1 cellular context compared by ENCODE assay signal in the genomic region with DNA sequence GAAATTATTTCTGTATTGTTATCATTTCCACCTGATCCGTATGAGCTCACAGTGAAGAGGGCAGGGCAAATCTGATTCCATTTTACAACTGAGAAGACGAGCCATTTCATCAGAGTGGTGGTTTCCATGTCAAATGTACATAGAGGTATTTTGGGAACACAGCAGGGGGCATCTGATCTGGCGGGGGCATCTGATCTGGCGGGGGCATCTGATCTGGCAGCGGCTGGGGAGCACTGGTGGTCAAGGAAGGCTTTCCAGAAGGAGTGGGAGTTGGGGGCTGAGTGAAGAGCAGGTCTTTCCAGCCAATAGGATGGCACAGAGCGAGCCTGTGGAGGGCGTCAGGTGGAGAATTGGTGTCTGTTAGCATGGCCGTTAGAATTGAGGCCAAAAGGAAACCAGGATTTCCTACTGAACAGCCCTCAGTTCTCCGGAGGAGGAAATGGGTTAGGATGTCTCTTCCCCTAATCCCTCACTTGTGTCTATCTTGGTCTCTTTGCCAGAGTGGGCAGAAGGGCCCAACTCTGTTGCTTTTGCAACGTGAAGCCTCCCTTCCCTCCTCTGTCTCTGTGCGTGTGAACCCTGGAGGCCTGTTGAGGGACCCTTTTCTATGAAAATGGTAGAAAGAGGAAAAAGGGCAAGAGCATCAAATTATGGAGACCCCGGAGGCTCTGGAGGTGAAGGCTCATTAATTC.
TF ChIP-seq lines count a peak whose summit lies in the region.

No MANE protein-coding gene starts in this region.

TF ChIP-seq in K562, 482 proteins besides CTCF, POLR2A, EP300 and RAD21 (continued from another document and continues in another):
- TF ChIP-seq, protein P1, sequence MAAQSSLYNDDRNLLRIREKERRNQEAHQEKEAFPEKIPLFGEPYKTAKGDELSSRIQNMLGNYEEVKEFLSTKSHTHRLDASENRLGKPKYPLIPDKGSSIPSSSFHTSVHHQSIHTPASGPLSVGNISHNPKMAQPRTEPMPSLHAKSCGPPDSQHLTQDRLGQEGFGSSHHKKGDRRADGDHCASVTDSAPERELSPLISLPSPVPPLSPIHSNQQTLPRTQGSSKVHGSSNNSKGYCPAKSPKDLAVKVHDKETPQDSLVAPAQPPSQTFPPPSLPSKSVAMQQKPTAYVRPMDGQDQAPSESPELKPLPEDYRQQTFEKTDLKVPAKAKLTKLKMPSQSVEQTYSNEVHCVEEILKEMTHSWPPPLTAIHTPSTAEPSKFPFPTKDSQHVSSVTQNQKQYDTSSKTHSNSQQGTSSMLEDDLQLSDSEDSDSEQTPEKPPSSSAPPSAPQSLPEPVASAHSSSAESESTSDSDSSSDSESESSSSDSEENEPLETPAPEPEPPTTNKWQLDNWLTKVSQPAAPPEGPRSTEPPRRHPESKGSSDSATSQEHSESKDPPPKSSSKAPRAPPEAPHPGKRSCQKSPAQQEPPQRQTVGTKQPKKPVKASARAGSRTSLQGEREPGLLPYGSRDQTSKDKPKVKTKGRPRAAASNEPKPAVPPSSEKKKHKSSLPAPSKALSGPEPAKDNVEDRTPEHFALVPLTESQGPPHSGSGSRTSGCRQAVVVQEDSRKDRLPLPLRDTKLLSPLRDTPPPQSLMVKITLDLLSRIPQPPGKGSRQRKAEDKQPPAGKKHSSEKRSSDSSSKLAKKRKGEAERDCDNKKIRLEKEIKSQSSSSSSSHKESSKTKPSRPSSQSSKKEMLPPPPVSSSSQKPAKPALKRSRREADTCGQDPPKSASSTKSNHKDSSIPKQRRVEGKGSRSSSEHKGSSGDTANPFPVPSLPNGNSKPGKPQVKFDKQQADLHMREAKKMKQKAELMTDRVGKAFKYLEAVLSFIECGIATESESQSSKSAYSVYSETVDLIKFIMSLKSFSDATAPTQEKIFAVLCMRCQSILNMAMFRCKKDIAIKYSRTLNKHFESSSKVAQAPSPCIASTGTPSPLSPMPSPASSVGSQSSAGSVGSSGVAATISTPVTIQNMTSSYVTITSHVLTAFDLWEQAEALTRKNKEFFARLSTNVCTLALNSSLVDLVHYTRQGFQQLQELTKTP (IDR thresholded peaks at IDR 0.05; ENCODE audit: low read depth in 1 of 2, partially characterized antibody in 2 of 2), result peak in 1 of 2 experiments; percentile 19
- TF ChIP-seq CBX2 (IDR thresholded peaks at IDR 0.05; ENCODE audit: insufficient read depth, low read length, poor library complexity, severe bottlenecking) (no peak), POLR2G (IDR thresholded peaks at IDR 0.05; ENCODE audit: low read depth, low read length) (peak; percentile 31), NELFE (IDR thresholded peaks at IDR 0.05; ENCODE audit: insufficient read depth, insufficient read length) (no peak), NUFIP1 (IDR thresholded peaks at IDR 0.05; ENCODE audit: partially characterized antibody) (no peak), ZFPM2 (CRISPR knock-in tag; IDR thresholded peaks at IDR 0.05) (no peak), ZNF3 (CRISPR knock-in tag; IDR thresholded peaks at IDR 0.05) (no peak), NFRKB (IDR thresholded peaks at IDR 0.05; ENCODE audit: low read depth) (peak; percentile 96; the same call in 1 of the 2 replicates), DPF2 (IDR thresholded peaks at IDR 0.05) (no peak), SNRNP70 (optimal IDR thresholded peaks at IDR 0.05; ENCODE audit: low read depth, low read length) (no peak), TSC22D4 (tag; IDR thresholded peaks at IDR 0.05) (no peak), HNRNPUL1 (IDR thresholded peaks at IDR 0.05; ENCODE audit: low read length) (no peak), MED1 (CRISPR knock-in tag; IDR thresholded peaks at IDR 0.05; ENCODE audit: borderline replicate concordance) (no peak), ZNF79 (CRISPR knock-in tag; IDR thresholded peaks at IDR 0.05; ENCODE audit: low read depth) (peak; percentile 82), MEF2D (tag; conservative IDR thresholded peaks at IDR 0.05; ENCODE audit: low read depth) (peak; percentile 88), ZNF551 (CRISPR knock-in tag; IDR thresholded peaks at IDR 0.05) (no peak; the same call in 1 of the 2 replicates), E2F3 (CRISPR knock-in tag; IDR thresholded peaks at IDR 0.05) (peak; percentile 88), NFYB (IDR thresholded peaks at IDR 0.05; ENCODE audit: extremely low read depth, insufficient read length) (no peak), PHB (CRISPR knock-in tag; IDR thresholded peaks at IDR 0.05) (0 out of 2 replicates have a peak, but pooled peaks have one; percentile 86), POLR2H (tag; IDR thresholded peaks at IDR 0.05; ENCODE audit: low read depth) (no peak; the same call in 1 of the 2 replicates), HDAC2 (IDR thresholded peaks at IDR 0.05) (no peak), RFX7 (CRISPR knock-in tag; IDR thresholded peaks at IDR 0.05) (peak; percentile 44; the same call in 1 of the 2 replicates), C11orf30 (IDR thresholded peaks at IDR 0.05; ENCODE audit: low read depth) (no peak), CTBP1 (IDR thresholded peaks at IDR 0.05; ENCODE audit: borderline replicate concordance) (no peak), FOXA3 (CRISPR knock-in tag; conservative IDR thresholded peaks at IDR 0.05 in 1 of 2, IDR thresholded peaks at IDR 0.05 in 1 of 2) (peak; percentile 38 to 53; a peak in 1 of 4 replicates), SMAD1 (IDR thresholded peaks at IDR 0.05; ENCODE audit: low read depth, low read length, partially characterized antibody) (no peak), GTF2E2 (tag; IDR thresholded peaks at IDR 0.05) (no peak), GABPA (tag; conservative IDR thresholded peaks at IDR 0.05; ENCODE audit: low read depth) (no peak), ETV1 (tag; conservative IDR thresholded peaks at IDR 0.05; ENCODE audit: low read depth) (peak; percentile 55), RB1 (IDR thresholded peaks at IDR 0.05; ENCODE audit: low read depth) (no peak), SAP30 (IDR thresholded peaks at IDR 0.05; ENCODE audit: borderline replicate concordance, insufficient read depth, low read depth, low read length, poor library complexity, severe bottlenecking) (no peak), SIN3B (IDR thresholded peaks at IDR 0.05; ENCODE audit: low read depth) (no peak)
- TF ChIP-seq, protein P2, sequence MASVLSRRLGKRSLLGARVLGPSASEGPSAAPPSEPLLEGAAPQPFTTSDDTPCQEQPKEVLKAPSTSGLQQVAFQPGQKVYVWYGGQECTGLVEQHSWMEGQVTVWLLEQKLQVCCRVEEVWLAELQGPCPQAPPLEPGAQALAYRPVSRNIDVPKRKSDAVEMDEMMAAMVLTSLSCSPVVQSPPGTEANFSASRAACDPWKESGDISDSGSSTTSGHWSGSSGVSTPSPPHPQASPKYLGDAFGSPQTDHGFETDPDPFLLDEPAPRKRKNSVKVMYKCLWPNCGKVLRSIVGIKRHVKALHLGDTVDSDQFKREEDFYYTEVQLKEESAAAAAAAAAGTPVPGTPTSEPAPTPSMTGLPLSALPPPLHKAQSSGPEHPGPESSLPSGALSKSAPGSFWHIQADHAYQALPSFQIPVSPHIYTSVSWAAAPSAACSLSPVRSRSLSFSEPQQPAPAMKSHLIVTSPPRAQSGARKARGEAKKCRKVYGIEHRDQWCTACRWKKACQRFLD (CRISPR knock-in tag; IDR thresholded peaks at IDR 0.05), result peak; percentile 96
- TF ChIP-seq, protein P3, sequence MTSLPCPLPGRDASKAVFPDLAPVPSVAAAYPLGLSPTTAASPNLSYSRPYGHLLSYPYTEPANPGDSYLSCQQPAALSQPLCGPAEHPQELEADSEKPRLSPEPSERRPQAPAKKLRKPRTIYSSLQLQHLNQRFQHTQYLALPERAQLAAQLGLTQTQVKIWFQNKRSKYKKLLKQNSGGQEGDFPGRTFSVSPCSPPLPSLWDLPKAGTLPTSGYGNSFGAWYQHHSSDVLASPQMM (CRISPR knock-in tag; IDR thresholded peaks at IDR 0.05), result no peak
- TF ChIP-seq, protein P4, sequence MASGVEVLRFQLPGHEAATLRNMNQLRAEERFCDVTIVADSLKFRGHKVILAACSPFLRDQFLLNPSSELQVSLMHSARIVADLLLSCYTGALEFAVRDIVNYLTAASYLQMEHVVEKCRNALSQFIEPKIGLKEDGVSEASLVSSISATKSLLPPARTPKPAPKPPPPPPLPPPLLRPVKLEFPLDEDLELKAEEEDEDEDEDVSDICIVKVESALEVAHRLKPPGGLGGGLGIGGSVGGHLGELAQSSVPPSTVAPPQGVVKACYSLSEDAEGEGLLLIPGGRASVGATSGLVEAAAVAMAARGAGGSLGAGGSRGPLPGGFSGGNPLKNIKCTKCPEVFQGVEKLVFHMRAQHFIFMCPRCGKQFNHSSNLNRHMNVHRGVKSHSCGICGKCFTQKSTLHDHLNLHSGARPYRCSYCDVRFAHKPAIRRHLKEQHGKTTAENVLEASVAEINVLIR (CRISPR knock-in tag; IDR thresholded peaks at IDR 0.05), result peak; percentile 72; the same call in 1 of the 2 replicates
- TF ChIP-seq, protein P5, sequence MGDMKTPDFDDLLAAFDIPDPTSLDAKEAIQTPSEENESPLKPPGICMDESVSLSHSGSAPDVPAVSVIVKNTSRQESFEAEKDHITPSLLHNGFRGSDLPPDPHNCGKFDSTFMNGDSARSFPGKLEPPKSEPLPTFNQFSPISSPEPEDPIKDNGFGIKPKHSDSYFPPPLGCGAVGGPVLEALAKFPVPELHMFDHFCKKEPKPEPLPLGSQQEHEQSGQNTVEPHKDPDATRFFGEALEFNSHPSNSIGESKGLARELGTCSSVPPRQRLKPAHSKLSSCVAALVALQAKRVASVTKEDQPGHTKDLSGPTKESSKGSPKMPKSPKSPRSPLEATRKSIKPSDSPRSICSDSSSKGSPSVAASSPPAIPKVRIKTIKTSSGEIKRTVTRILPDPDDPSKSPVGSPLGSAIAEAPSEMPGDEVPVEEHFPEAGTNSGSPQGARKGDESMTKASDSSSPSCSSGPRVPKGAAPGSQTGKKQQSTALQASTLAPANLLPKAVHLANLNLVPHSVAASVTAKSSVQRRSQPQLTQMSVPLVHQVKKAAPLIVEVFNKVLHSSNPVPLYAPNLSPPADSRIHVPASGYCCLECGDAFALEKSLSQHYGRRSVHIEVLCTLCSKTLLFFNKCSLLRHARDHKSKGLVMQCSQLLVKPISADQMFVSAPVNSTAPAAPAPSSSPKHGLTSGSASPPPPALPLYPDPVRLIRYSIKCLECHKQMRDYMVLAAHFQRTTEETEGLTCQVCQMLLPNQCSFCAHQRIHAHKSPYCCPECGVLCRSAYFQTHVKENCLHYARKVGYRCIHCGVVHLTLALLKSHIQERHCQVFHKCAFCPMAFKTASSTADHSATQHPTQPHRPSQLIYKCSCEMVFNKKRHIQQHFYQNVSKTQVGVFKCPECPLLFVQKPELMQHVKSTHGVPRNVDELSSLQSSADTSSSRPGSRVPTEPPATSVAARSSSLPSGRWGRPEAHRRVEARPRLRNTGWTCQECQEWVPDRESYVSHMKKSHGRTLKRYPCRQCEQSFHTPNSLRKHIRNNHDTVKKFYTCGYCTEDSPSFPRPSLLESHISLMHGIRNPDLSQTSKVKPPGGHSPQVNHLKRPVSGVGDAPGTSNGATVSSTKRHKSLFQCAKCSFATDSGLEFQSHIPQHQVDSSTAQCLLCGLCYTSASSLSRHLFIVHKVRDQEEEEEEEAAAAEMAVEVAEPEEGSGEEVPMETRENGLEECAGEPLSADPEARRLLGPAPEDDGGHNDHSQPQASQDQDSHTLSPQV (IDR thresholded peaks at IDR 0.05), result peak; percentile 98
- TF ChIP-seq, protein P6, sequence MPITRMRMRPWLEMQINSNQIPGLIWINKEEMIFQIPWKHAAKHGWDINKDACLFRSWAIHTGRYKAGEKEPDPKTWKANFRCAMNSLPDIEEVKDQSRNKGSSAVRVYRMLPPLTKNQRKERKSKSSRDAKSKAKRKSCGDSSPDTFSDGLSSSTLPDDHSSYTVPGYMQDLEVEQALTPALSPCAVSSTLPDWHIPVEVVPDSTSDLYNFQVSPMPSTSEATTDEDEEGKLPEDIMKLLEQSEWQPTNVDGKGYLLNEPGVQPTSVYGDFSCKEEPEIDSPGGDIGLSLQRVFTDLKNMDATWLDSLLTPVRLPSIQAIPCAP (CRISPR knock-in tag; IDR thresholded peaks at IDR 0.05; ENCODE audit: borderline replicate concordance), result no peak
- TF ChIP-seq, protein P7, sequence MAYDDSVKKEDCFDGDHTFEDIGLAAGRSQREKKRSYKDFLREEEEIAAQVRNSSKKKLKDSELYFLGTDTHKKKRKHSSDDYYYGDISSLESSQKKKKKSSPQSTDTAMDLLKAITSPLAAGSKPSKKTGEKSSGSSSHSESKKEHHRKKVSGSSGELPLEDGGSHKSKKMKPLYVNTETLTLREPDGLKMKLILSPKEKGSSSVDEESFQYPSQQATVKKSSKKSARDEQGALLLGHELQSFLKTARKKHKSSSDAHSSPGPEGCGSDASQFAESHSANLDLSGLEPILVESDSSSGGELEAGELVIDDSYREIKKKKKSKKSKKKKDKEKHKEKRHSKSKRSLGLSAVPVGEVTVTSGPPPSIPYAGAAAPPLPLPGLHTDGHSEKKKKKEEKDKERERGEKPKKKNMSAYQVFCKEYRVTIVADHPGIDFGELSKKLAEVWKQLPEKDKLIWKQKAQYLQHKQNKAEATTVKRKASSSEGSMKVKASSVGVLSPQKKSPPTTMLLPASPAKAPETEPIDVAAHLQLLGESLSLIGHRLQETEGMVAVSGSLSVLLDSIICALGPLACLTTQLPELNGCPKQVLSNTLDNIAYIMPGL (CRISPR knock-in tag; IDR thresholded peaks at IDR 0.05), result no peak
- TF ChIP-seq, protein P8, sequence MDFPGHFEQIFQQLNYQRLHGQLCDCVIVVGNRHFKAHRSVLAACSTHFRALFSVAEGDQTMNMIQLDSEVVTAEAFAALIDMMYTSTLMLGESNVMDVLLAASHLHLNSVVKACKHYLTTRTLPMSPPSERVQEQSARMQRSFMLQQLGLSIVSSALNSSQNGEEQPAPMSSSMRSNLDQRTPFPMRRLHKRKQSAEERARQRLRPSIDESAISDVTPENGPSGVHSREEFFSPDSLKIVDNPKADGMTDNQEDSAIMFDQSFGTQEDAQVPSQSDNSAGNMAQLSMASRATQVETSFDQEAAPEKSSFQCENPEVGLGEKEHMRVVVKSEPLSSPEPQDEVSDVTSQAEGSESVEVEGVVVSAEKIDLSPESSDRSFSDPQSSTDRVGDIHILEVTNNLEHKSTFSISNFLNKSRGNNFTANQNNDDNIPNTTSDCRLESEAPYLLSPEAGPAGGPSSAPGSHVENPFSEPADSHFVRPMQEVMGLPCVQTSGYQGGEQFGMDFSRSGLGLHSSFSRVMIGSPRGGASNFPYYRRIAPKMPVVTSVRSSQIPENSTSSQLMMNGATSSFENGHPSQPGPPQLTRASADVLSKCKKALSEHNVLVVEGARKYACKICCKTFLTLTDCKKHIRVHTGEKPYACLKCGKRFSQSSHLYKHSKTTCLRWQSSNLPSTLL (IDR thresholded peaks at IDR 0.05), result no peak
- TF ChIP-seq, protein P9, sequence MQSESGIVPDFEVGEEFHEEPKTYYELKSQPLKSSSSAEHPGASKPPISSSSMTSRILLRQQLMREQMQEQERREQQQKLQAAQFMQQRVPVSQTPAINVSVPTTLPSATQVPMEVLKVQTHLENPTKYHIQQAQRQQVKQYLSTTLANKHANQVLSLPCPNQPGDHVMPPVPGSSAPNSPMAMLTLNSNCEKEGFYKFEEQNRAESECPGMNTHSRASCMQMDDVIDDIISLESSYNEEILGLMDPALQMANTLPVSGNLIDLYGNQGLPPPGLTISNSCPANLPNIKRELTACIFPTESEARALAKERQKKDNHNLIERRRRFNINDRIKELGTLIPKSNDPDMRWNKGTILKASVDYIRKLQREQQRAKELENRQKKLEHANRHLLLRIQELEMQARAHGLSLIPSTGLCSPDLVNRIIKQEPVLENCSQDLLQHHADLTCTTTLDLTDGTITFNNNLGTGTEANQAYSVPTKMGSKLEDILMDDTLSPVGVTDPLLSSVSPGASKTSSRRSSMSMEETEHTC (IDR thresholded peaks at IDR 0.05), result no peak
